Comparison of ENCODE assay signal across 1 cellular context in the genomic region with DNA sequence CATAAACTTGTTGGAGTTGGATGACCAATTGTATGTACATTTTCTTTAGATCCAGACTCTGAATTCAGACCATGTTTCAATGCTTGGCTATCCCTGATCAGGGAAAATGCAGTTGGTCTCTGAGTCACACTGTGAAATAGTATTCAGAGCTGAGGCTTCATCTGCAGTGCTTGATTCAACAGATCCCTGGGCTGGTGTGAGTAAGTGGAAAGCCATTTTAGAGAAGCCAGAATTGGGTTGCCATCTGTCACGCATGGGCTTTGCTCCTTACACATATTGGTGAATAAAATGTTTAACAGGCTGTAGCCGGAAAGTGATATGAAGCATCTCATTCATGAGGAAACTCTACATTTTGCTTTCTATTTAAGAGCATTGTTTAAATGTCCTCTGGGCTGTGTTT.
TF ChIP-seq lines count a peak whose summit lies in the region.

No MANE protein-coding gene starts in this region.

TF ChIP-seq in IMR-90, 13 proteins besides CTCF, POLR2A, EP300 and RAD21:
- TF ChIP-seq MXI1 (IDR thresholded peaks at IDR 0.05; ENCODE audit: borderline replicate concordance, low read depth, low read length), result 0 out of 2 replicates have a peak, but pooled peaks have one; percentile 23
- peak; percentile 42 for TF ChIP-seq CEBPB (IDR thresholded peaks at IDR 0.05; ENCODE audit: low read depth, low read length)
- no peak for TF ChIP-seq MAZ (IDR thresholded peaks at IDR 0.05; ENCODE audit: borderline replicate concordance, low read depth, low read length)
- peak; percentile 86 for TF ChIP-seq FOS (IDR thresholded peaks at IDR 0.05; ENCODE audit: low read depth, low read length)
- no peak for TF ChIP-seq SMC3 (IDR thresholded peaks at IDR 0.05; ENCODE audit: low read depth, low read length)
- TF ChIP-seq BHLHE40 (IDR thresholded peaks at IDR 0.05; ENCODE audit: low read depth, low read length), result peak; percentile 7; the same call in 1 of the 2 replicates
